Comparison of ENCODE assay signal across 8 cellular contexts in the genomic region with DNA sequence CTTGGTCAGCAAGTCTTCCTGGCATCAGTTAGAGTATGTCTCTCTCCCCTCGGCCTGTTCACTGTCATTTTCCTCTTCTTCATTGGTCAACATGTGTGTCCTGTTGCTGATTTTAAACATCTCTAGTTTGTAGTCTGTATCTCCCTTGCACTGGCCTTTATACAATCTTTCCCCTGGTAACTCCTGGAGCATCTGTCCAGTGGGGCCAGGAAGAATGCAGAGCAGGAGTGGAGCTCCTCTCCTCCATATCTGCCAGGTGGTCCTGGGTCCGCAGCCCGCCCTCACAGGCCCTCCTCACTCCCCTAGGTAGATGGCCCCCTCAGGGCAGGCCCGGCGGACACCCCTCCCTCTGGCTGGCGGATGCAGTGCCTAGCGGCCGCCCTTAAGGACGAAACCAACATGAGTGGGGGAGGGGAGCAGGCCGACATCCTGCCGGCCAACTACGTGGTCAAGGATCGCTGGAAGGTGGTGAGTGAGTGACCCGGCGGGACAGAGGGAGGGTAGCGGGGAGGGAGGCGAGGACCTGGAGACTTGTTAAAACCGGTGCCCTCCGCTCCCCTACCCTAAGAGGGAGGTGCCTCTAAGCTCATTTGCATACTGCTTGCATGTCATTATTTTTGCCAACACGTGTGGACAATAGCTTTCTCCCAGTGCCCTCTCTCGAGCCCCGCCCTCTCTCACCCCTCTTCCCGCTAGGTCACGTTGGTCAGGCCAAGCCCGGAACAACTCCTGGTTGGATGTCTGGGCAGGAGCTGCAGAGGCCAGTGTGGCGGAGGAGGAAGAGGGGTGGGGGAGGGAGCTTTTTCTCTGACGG. TPM values are rescaled to one million over a fixed set of nuclear protein-coding genes. Genes with fewer than 3 reads are reported as not detected.
DNase-seq lines count a peak whose midpoint lies in the region; ATAC-seq and TF ChIP-seq lines count a peak whose summit lies in the region.

No MANE protein-coding gene starts in this region.

- H3K27me3 ChIP-seq in CD4-positive, alpha-beta memory T cell (ENCODE audit: insufficient read depth, low read length) = peaks cover 33% of the 10 kb centered on the region
- H3K27me3 ChIP-seq in SK-N-SH (ENCODE audit: insufficient read depth) = peaks cover 15% of the 10 kb centered on the region; the same call in 1 of the 2 replicates
- H3K27me3 ChIP-seq in mucosa of stomach (ENCODE audit: control insufficient read depth, insufficient read depth, low read length) = peaks cover 50% of the 10 kb centered on the region
- no peaks in the 10 kb centered on the region for H3K27me3 ChIP-seq in vagina

- H3K9ac ChIP-seq in SK-N-SH (no peak overlapping the region), mucosa of stomach (ENCODE audit: low read length) (peak overlapping the region; percentile 49)

- 50% methylated on average over 22 of the region's 27 CpGs for WGBS in SK-N-SH (ENCODE audit: low lambda C conversion rate)

- H3K4me1 Mint-ChIP-seq in CD4-positive, alpha-beta memory T cell = peaks cover 5 to 23% (median 12%) of the 10 kb centered on the region in 4 donors

- POLR2A ChIA-PET in CD4-positive, alpha-beta memory T cell (lab: Charles Lee; ENCODE audit: partially characterized antibody) = interaction anchor here (0.7 to 3.1 kb wide), 10 partner anchors 9 to 607 kb away, joined by 3 to 12 read pairs (median 4); partner anchors contain the start of genes CNPY3, DNPH1, POLR1C and YIPF3
- POLR2A ChIA-PET in SK-N-SH (lab: Yijun Ruan, JAX) = interaction anchor here (0.6 to 1.4 kb wide), 4 partner anchors 32 to 317 kb away, joined by 3 to 4 read pairs (median 3); partner anchors contain the start of genes CNPY3 and CUL7

- peak overlapping the region in 7 of 8 donors; percentile 85 to 90 (median 90) for H3K4me3 Mint-ChIP-seq in CD4-positive, alpha-beta memory T cell

- CTCF ChIA-PET in CD4-positive, alpha-beta memory T cell (lab: Charles Lee; ENCODE audit: partially characterized antibody) = interaction anchor here (0.7 to 4.0 kb wide), 2 partner anchors 17 to 89 kb away, joined by 3 to 30 read pairs; partner anchors contain the start of gene DNPH1
- CTCF ChIA-PET in SK-N-SH (lab: Yijun Ruan, JAX) = interaction anchor here (0.5 to 1.2 kb wide), 3 partner anchors 17 to 268 kb away, joined by 3 to 4 read pairs (median 3); partner anchors contain the start of genes DNPH1 and PEX6

- peaks cover 12% of the 10 kb centered on the region for H3K4me1 ChIP-seq in CD4-positive, alpha-beta memory T cell (ENCODE audit: insufficient read depth, low read length)
- H3K4me1 ChIP-seq in SK-N-SH (ENCODE audit: control insufficient read depth in 1 of 2, insufficient read depth in 2 of 2, low read depth in 1 of 2, low read length in 1 of 2) = peaks cover 0 to 25% of the 10 kb centered on the region in 2 experiments; a peak in 1 of 4 replicates
- H3K4me1 ChIP-seq in mucosa of stomach (ENCODE audit: control insufficient read depth, insufficient read depth, low read length) = peaks cover 4% of the 10 kb centered on the region
- H3K4me1 ChIP-seq in vagina = peaks cover 15% of the 10 kb centered on the region

- no peaks in the 10 kb centered on the region for H4K20me1 ChIP-seq in SK-N-SH (ENCODE audit: insufficient read depth)

- H3K9me3 Mint-ChIP-seq in CD4-positive, alpha-beta memory T cell = peaks cover 0 to under 1% (median 0%) of the 10 kb centered on the region in 8 donors

- ATAC-seq in GM19035 (IDR thresholded peaks at IDR 0.05; ENCODE audit: unreplicated experiment) (peak; percentile 39), HG03354 (IDR thresholded peaks at IDR 0.05; ENCODE audit: poor library complexity, severe bottlenecking, unreplicated experiment) (peak; percentile 46)

- intact Hi-C loops in CD4-positive, alpha-beta memory T cell (cut with micrococcal nuclease) = loop anchor here (1.0 to 10.0 kb wide), 3 partner anchors 18 to 268 kb away; partner anchors contain the start of genes DNPH1, LRRC73, POLR1C and SRF
- intact Hi-C loops in vagina (cut with DNase I) = no loop called here

- DNase-seq in CD4-positive, alpha-beta memory T cell = peak in 2 of 5 donors; percentile 27 to 54
- DNase-seq in SK-N-SH = peak; percentile 85
- no peak for DNase-seq in epithelial cell of esophagus (ENCODE audit: low read depth)
- DNase-seq in vagina (ENCODE audit: extremely low spot score in 2 of 2) = no peak
- DNase-seq in NCI-H226 = no peak

- H3K36me3 Mint-ChIP-seq in CD4-positive, alpha-beta memory T cell = no peaks in the 10 kb centered on the region

- H2AFZ ChIP-seq in SK-N-SH (ENCODE audit: low read depth) = 0 out of 2 replicates have a peak overlapping the region, but pooled peaks have one; percentile 41

- H3F3A ChIP-seq in SK-N-SH (replicated peaks; ENCODE audit: insufficient read depth) = no peaks in the 10 kb centered on the region

- peak overlapping the region; percentile 52 for H3K27ac ChIP-seq in CD4-positive, alpha-beta memory T cell (ENCODE audit: low read depth, low read length)
- peak overlapping the region in 1 of 2 experiments; percentile 43; a peak in 1 of 4 replicates for H3K27ac ChIP-seq in SK-N-SH (ENCODE audit: low read depth in 2 of 2, low read length in 1 of 2)
- H3K27ac ChIP-seq in vagina = no peak overlapping the region

- H3K79me2 ChIP-seq in SK-N-SH (ENCODE audit: insufficient read depth) = no peaks in the 10 kb centered on the region

- no peaks in the 10 kb centered on the region for H3K36me3 ChIP-seq in CD4-positive, alpha-beta memory T cell (ENCODE audit: insufficient read depth, low read length)
- H3K36me3 ChIP-seq in SK-N-SH (replicated peaks in 1 of 2; ENCODE audit: control insufficient read depth in 1 of 2, insufficient read depth in 2 of 2, low read length in 1 of 2) (no peaks in the 10 kb centered on the region), mucosa of stomach (ENCODE audit: control insufficient read depth, insufficient read depth, low read length) (no peaks in the 10 kb centered on the region), vagina (no peaks in the 10 kb centered on the region)

- TF ChIP-seq EP300 in SK-N-SH (IDR thresholded peaks at IDR 0.05; ENCODE audit: borderline replicate concordance in 1 of 2, low read depth in 1 of 2, low read length in 1 of 2) = no peak; a peak in 1 of 4 replicates

- peaks cover 10 to 16% of the 10 kb centered on the region in 2 donors for H3K27me3 Mint-ChIP-seq in CD4-positive, alpha-beta memory T cell

- peak overlapping the region; percentile 70 to 82 for H3K4me3 ChIP-seq in CD4-positive, alpha-beta memory T cell (ENCODE audit: low read length in 2 of 2)
- H3K4me3 ChIP-seq in SK-N-SH (ENCODE audit: low read depth in 2 of 2, low read length in 1 of 2) = peak overlapping the region; percentile 48 to 49; a peak in 3 of 4 replicates
- H3K4me3 ChIP-seq in epithelial cell of esophagus (ENCODE audit: low read length) = peak overlapping the region; percentile 20
- peak overlapping the region; percentile 76 for H3K4me3 ChIP-seq in mucosa of stomach (ENCODE audit: low read length)
- peak overlapping the region; percentile 37 to 45 for H3K4me3 ChIP-seq in vagina

- no peak for TF ChIP-seq RAD21 in SK-N-SH (IDR thresholded peaks at IDR 0.05; ENCODE audit: low read length)

- peak overlapping the region; percentile 65; the same call in 1 of the 2 replicates for H3K4me2 ChIP-seq in SK-N-SH

- TF ChIP-seq POLR2A in vagina (IDR thresholded peaks at IDR 0.05) = no peak

- H3K27ac Mint-ChIP-seq in CD4-positive, alpha-beta memory T cell = peak overlapping the region in 6 of 7 donors; percentile 28 to 97 (median 88)

- no peaks in the 10 kb centered on the region for H3K9me3 ChIP-seq in CD4-positive, alpha-beta memory T cell (ENCODE audit: control insufficient read depth in 1 of 2, low read length in 2 of 2)
- H3K9me3 ChIP-seq in SK-N-SH (no peaks in the 10 kb centered on the region), mucosa of stomach (ENCODE audit: control insufficient read depth, low read length) (no peaks in the 10 kb centered on the region), vagina (no peaks in the 10 kb centered on the region)

- H3K9me2 ChIP-seq in SK-N-SH = no peaks in the 10 kb centered on the region

- no peak for TF ChIP-seq CTCF in SK-N-SH (IDR thresholded peaks at IDR 0.05)
- no peak for TF ChIP-seq CTCF in epithelial cell of esophagus (IDR thresholded peaks at IDR 0.05; ENCODE audit: insufficient read depth, low read depth, low read length, missing control alignments)
- no peak for TF ChIP-seq CTCF in vagina (IDR thresholded peaks at IDR 0.05)

TF ChIP-seq in SK-N-SH, 30 proteins besides CTCF, POLR2A, EP300 and RAD21:
- TF ChIP-seq, protein P1, sequence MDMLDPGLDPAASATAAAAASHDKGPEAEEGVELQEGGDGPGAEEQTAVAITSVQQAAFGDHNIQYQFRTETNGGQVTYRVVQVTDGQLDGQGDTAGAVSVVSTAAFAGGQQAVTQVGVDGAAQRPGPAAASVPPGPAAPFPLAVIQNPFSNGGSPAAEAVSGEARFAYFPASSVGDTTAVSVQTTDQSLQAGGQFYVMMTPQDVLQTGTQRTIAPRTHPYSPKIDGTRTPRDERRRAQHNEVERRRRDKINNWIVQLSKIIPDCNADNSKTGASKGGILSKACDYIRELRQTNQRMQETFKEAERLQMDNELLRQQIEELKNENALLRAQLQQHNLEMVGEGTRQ (IDR thresholded peaks at IDR 0.05; ENCODE audit: borderline replicate concordance, low read depth, low read length) = no peak
- peak; percentile 68; the same call in 1 of the 2 replicates for TF ChIP-seq MXI1 (IDR thresholded peaks at IDR 0.05; ENCODE audit: low read depth, low read length)

RNA-seq across cellular contexts. Expression of gene TTBK1, which starts 3.2 kb away (rescaled TPM):
- under 1 TPM in 1 of 2 experiments, not detected in 1; 0.06 TPM for total RNA-seq in CD4-positive, alpha-beta memory T cell
- not detected for polyA plus RNA-seq in CD4-positive, alpha-beta memory T cell
- 0.91 and 0.94 TPM in 2 replicates for polyA plus RNA-seq in SK-N-SH (2012; rRNA removed)
- polyA plus RNA-seq in SK-N-SH (2012; cell fraction: cytosol; rRNA removed) = 0.44 and 0.79 TPM in 2 replicates
- 3.3 TPM in 2 replicates for polyA plus RNA-seq in SK-N-SH (2012; cell fraction: nucleus; rRNA removed)
- not detected for total RNA-seq in vagina

RNA-seq across cellular contexts. Expression of gene DNPH1, which starts 17.2 kb away (rescaled TPM):
- 10 to 100 TPM; 32.8 to 34.8 TPM for total RNA-seq in CD4-positive, alpha-beta memory T cell
- 100 to 1,000 TPM in 1 of 2 donors, 10 to 100 TPM in 1; 93.5 to 159 TPM for polyA plus RNA-seq in CD4-positive, alpha-beta memory T cell
- polyA plus RNA-seq in SK-N-SH (2012; rRNA removed) = 263 and 287 TPM in 2 replicates
- polyA plus RNA-seq in SK-N-SH (2012; cell fraction: cytosol; rRNA removed) = 156 and 218 TPM in 2 replicates
- polyA plus RNA-seq in SK-N-SH (2012; cell fraction: nucleus; rRNA removed) = 107 and 171 TPM in 2 replicates
- 61.9 TPM for total RNA-seq in vagina

RNA-seq across cellular contexts. Expression of gene SLC22A7, which starts 51.6 kb away (rescaled TPM):
- total RNA-seq in CD4-positive, alpha-beta memory T cell = not detected
- not detected for polyA plus RNA-seq in CD4-positive, alpha-beta memory T cell
- not detected in 2 replicates for polyA plus RNA-seq in SK-N-SH (2012; rRNA removed)
- polyA plus RNA-seq in SK-N-SH (2012; cell fraction: cytosol; rRNA removed) = 0.04 TPM in 1 of 2 replicates, not detected in the other
- 0.06 and 0.07 TPM in 2 replicates for polyA plus RNA-seq in SK-N-SH (2012; cell fraction: nucleus; rRNA removed)
- total RNA-seq in vagina = not detected

Comparison
In these comparisons a context has a peak if more than half of its experiments do, and no peak if none do; other contexts are left out.
1. H3K4me3 ChIP-seq: peak in every context shown above with its lines; median percentile 76 in CD4-positive, alpha-beta memory T cell; 76 in mucosa of stomach; 48 in SK-N-SH; 41 in vagina; 20 in epithelial cell of esophagus.